ENCODE assay signal across 25 cellular contexts in genomic region chr21:41894511-41894910, GRCh38.
"Had no signal": no experiment of that assay in that cellular context is flagged by ENCODE, and none has a peak within 500 bp of the region (broad histone marks: within the 10 kb centered on the region; RNA-seq: fewer than 3 reads in every experiment).

No MANE protein-coding gene starts in this region.

- H3K9me3 Mint-ChIP-seq: activated naive CD8-positive, alpha-beta T cell treated with anti-CD3 and anti-CD28 coated beads, Interleukin-2, amount 10 ng/mL, durations not matched to agents 7 days and 5 days; activated T-cell treated with anti-CD3 and anti-CD28 coated beads, Interleukin-2, amount 50 U/mL, for 72 hours; dendritic cell treated with granulocyte-macrophage colony-stimulating factor and Interleukin-4, amounts not matched to agents 40 ng/mL and 50 ng/mL, for 4 days; nephron had no signal

- H3K4me2 ChIP-seq: smooth muscle cell had no signal

- ATAC-seq: activated CD4-positive, alpha-beta T cell treated with anti-CD3 and anti-CD28 coated beads for 36 hours; activated T-cell treated with anti-CD3 and anti-CD28 coated beads, Interleukin-2, amount 50 U/mL, for 72 hours; foreskin keratinocyte; heart right ventricle; left lobe of liver; lower lobe of right lung; mucosa of descending colon; psoas muscle had no signal

- H3K9me3 ChIP-seq: breast epithelium, esophagus muscularis mucosa, heart right ventricle, lower lobe of right lung, mucosa of descending colon, ovary, psoas muscle, suprapubic skin, tibial artery had no signal

- H3K4me1 ChIP-seq: breast epithelium, esophagus muscularis mucosa, foreskin keratinocyte, heart right ventricle, lower lobe of right lung, psoas muscle, suprapubic skin had no signal

- H3K36me3 ChIP-seq: breast epithelium, ovary had no signal

- H3K27ac ChIP-seq: breast epithelium, esophagus muscularis mucosa, foreskin keratinocyte, heart right ventricle, lower lobe of right lung, ovary, psoas muscle, suprapubic skin, tibial artery had no signal

- DNase-seq: activated CD4-positive, alpha-beta T cell treated with anti-CD3 and anti-CD28 coated beads for 36 hours; activated CD4-positive, alpha-beta T cell treated with anti-CD3 and anti-CD28 coated beads, Interleukin-2, amount 50 U/mL, for 4 hours; activated CD4-positive, CD25-positive, alpha-beta regulatory T cell; activated naive CD4-positive, alpha-beta T cell; activated naive CD8-positive, alpha-beta T cell treated with anti-CD3 and anti-CD28 coated beads, Interleukin-2, amount 10 ng/mL, durations not matched to agents 7 days and 5 days; activated T-cell treated with anti-CD3 and anti-CD28 coated beads for 4 hours; activated T-cell treated with anti-CD3 and anti-CD28 coated beads, Interleukin-2, amount 50 U/mL, for 72 hours; central memory CD4-positive, alpha-beta T cell; heart right ventricle; lower lobe of right lung; mucosa of descending colon; ovary; psoas muscle; stimulated activated CD4-positive, alpha-beta T cell treated with anti-CD3 and anti-CD28 coated beads, Interleukin-15, amount 100 ng/mL, for 24 hours; stimulated activated naive CD4-positive, alpha-beta T cell; T-helper 1 cell; tibial artery had no signal

- H3K4me3 Mint-ChIP-seq: activated CD4-positive, alpha-beta T cell treated with anti-CD3 and anti-CD28 coated beads for 36 hours; activated naive CD8-positive, alpha-beta T cell treated with anti-CD3 and anti-CD28 coated beads, Interleukin-2, amount 10 ng/mL, durations not matched to agents 7 days and 5 days; activated T-cell treated with anti-CD3 and anti-CD28 coated beads, Interleukin-2, amount 50 U/mL, for 72 hours; dendritic cell treated with granulocyte-macrophage colony-stimulating factor and Interleukin-4, amounts not matched to agents 40 ng/mL and 50 ng/mL, for 4 days; nephron had no signal

- H3K27me3 Mint-ChIP-seq: activated CD4-positive, alpha-beta T cell treated with anti-CD3 and anti-CD28 coated beads for 36 hours; activated naive CD8-positive, alpha-beta T cell treated with anti-CD3 and anti-CD28 coated beads, Interleukin-2, amount 10 ng/mL, durations not matched to agents 7 days and 5 days had no signal

- H3K4me3 ChIP-seq: breast epithelium, esophagus muscularis mucosa, heart right ventricle, lower lobe of right lung, mucosa of descending colon, ovary, psoas muscle, smooth muscle cell, suprapubic skin, tibial artery had no signal

- H3K27me3 ChIP-seq: breast epithelium, esophagus muscularis mucosa, foreskin keratinocyte, heart right ventricle, ovary, suprapubic skin, tibial artery had no signal

- H3K27ac Mint-ChIP-seq: activated CD4-positive, alpha-beta T cell treated with anti-CD3 and anti-CD28 coated beads for 36 hours; activated naive CD8-positive, alpha-beta T cell treated with anti-CD3 and anti-CD28 coated beads, Interleukin-2, amount 10 ng/mL, durations not matched to agents 7 days and 5 days; activated T-cell treated with anti-CD3 and anti-CD28 coated beads, Interleukin-2, amount 50 U/mL, for 72 hours; dendritic cell treated with granulocyte-macrophage colony-stimulating factor and Interleukin-4, amounts not matched to agents 40 ng/mL and 50 ng/mL, for 4 days; nephron had no signal
